17 cellular contexts compared by ENCODE assay signal in genomic region chr13:54637377-54637776, GRCh38.
DNase-seq lines count a peak whose midpoint lies in the region; ATAC-seq and TF ChIP-seq lines count a peak whose summit lies in the region.
"Had no signal": no experiment of that assay in that cellular context is flagged by ENCODE, and none has a peak within 500 bp of the region (broad histone marks: within the 10 kb centered on the region; RNA-seq: fewer than 3 reads in every experiment).

No MANE protein-coding gene starts in this region.

- H3K27me3 ChIP-seq in body of pancreas = no peaks in the 10 kb centered on the region

- H3K9me3 ChIP-seq in body of pancreas = no peaks in the 10 kb centered on the region

- peaks cover 5% of the 10 kb centered on the region for H3K4me1 ChIP-seq in body of pancreas

- 8 to 17% methylated on average over 1 of the region's 1 CpG for WGBS in body of pancreas, 2 donors

- peak; percentile 10 for DNase-seq in HS-5 (ENCODE audit: low read depth)
- peak; percentile 55 for DNase-seq in NCI-H510A treated with DMSO at 0.1 percent for 48 hours (lab: John Stamatoyannopoulos, UW)
- DNase-seq in body of pancreas = peak in 1 of 4 donors; percentile 26
- peak; percentile 52 for DNase-seq in mucosa of gallbladder (ENCODE audit: low spot score)
- DNase-seq in activated gamma-delta T cell treated with Interleukin-2 at 50 U/mL for 16 hours = no peak
- DNase-seq in GDM1 (lab: John Stamatoyannopoulos, UW) = no peak
- DNase-seq: activated CD4-positive, alpha-beta T cell treated with anti-CD3 and anti-CD28 coated beads, Interleukin-2, amount 50 U/mL, for 1 hour; activated gamma-delta T cell; CD4-positive, alpha-beta T cell; left colon; NCI-H2171 treated with DMSO at 0.1 percent for 48 hours; nucleus accumbens; stimulated activated CD4-positive, alpha-beta T cell treated with anti-CD3 and anti-CD28 coated beads, Interleukin-1b, Interleukin-23, amount 100 ng/mL, for 48 hours had no signal

- no peak for TF ChIP-seq POLR2A in body of pancreas (IDR thresholded peaks at IDR 0.05)

- peak overlapping the region in 1 of 4 donors; percentile 6 for H3K27ac ChIP-seq in body of pancreas
- H3K27ac ChIP-seq: coronary artery had no signal

- H3K4me3 ChIP-seq in body of pancreas = no peak overlapping the region
- H3K4me3 ChIP-seq: coronary artery had no signal

- H3K36me3 ChIP-seq in body of pancreas (replicated peaks in 1 of 2; ENCODE audit: insufficient read depth in 1 of 2, low read depth in 2 of 2) = no peaks in the 10 kb centered on the region

- ATAC-seq in body of pancreas (peak; percentile 92), GM18873 (IDR thresholded peaks at IDR 0.05; ENCODE audit: low FRiP score, unreplicated experiment) (no peak)
- ATAC-seq: left colon; SK-N-SH treated with all-trans-retinoic acid at 6 μM for 48 hours; stimulated activated memory B cell treated with anti-CD40 and anti-IgM and Interleukin-4, amounts not matched to agents 10 μg/mL and 1 μg/mL and 100 μg/mL, for 72 hours had no signal

- no peak for TF ChIP-seq CTCF in body of pancreas (IDR thresholded peaks at IDR 0.05)

- intact Hi-C loops in body of pancreas (cut with DNase I) = no loop called here

Comparison
In these comparisons a context has a peak if more than half of its experiments do, and no peak if none do; other contexts are left out.
1. DNase-seq: peak in HS-5 (single experiment), NCI-H510A treated with DMSO at 0.1 percent for 48 hours (single experiment) and mucosa of gallbladder (single experiment); none in activated gamma-delta T cell treated with Interleukin-2 at 50 U/mL for 16 hours (single experiment) and GDM1 (single experiment).